In genomic region chr12:69241444-69242092, GRCh38 we compare ENCODE assay signal across 8 cellular contexts. TPM values are rescaled to one million over a fixed set of nuclear protein-coding genes. Genes with fewer than 3 reads are reported as not detected.
DNase-seq lines count a peak whose midpoint lies in the region; ATAC-seq and TF ChIP-seq lines count a peak whose summit lies in the region.

No MANE protein-coding gene starts in this region.

- H3F3A ChIP-seq in SK-N-SH (replicated peaks; ENCODE audit: insufficient read depth): peaks cover under 1% of the 10 kb centered on the region

- no peak overlapping the region for H3K23ac ChIP-seq in trophoblast cell (ENCODE audit: low read length)

- H3K14ac ChIP-seq in trophoblast cell (ENCODE audit: low read length): no peak overlapping the region

- POLR2A ChIA-PET in SK-N-SH (lab: Yijun Ruan, JAX): no interaction called here

- no peak overlapping the region for H2BK5ac ChIP-seq in trophoblast cell (ENCODE audit: low read depth, low read length, poor library complexity)

- no peak overlapping the region for H3K4ac ChIP-seq in trophoblast cell (ENCODE audit: low read depth, low read length)

- H3K9me2 ChIP-seq in SK-N-SH: no peaks in the 10 kb centered on the region

- no peak for TF ChIP-seq EP300 in SK-N-SH (IDR thresholded peaks at IDR 0.05; ENCODE audit: borderline replicate concordance in 1 of 2, low read depth in 1 of 2, low read length in 1 of 2)

- peaks cover 60% of the 10 kb centered on the region for H4K20me1 ChIP-seq in SK-N-SH (ENCODE audit: insufficient read depth)

- H3K27me3 ChIP-seq in SK-N-SH (ENCODE audit: insufficient read depth) (no peaks in the 10 kb centered on the region), trophoblast cell (ENCODE audit: insufficient read depth, low read length) (no peaks in the 10 kb centered on the region)

- H3K4me3 ChIP-seq in SK-N-SH (ENCODE audit: low read depth in 2 of 2, low read length in 1 of 2) (peak overlapping the region; percentile 94 to 99), epithelial cell of esophagus (ENCODE audit: low read length) (peak overlapping the region; percentile 76), trophoblast cell (ENCODE audit: low read depth, low read length) (no peak overlapping the region)

- no peak overlapping the region for H4K8ac ChIP-seq in trophoblast cell (ENCODE audit: low read depth, low read length)

- H2BK120ac ChIP-seq in trophoblast cell (ENCODE audit: insufficient read depth, low read length, poor library complexity): no peak overlapping the region

- H3K4me1 ChIP-seq in SK-N-SH (ENCODE audit: control insufficient read depth in 1 of 2, insufficient read depth in 2 of 2, low read depth in 1 of 2, low read length in 1 of 2) (peaks cover 0 to 20% of the 10 kb centered on the region in 2 experiments; a peak in 3 of 4 replicates), trophoblast cell (ENCODE audit: control insufficient read depth in 1 of 2, insufficient read depth in 2 of 2, low read length in 2 of 2) (peaks cover 0 to 3% of the 10 kb centered on the region in 2 experiments)

- TF ChIP-seq CTCF in SK-N-SH (IDR thresholded peaks at IDR 0.05) (no peak), epithelial cell of esophagus (IDR thresholded peaks at IDR 0.05; ENCODE audit: insufficient read depth, low read depth, low read length, missing control alignments) (no peak)

- peaks cover 72% of the 10 kb centered on the region for H3K79me2 ChIP-seq in SK-N-SH (ENCODE audit: insufficient read depth)
- peaks cover 22% of the 10 kb centered on the region for H3K79me2 ChIP-seq in trophoblast cell (ENCODE audit: control insufficient read depth, insufficient read depth, low read length, poor library complexity)

- H3K4me2 ChIP-seq in SK-N-SH: peak overlapping the region; percentile 76
- peak overlapping the region; percentile 53 for H3K4me2 ChIP-seq in trophoblast cell (ENCODE audit: low read length)

- DNase-seq in SK-N-SH: no peak
- DNase-seq in OCI-M1 (lab: John Stamatoyannopoulos, UW): peak; percentile 52
- no peak for DNase-seq in epithelial cell of esophagus (ENCODE audit: low read depth)
- DNase-seq in trophoblast cell: no peak
- no peak for DNase-seq in GDM1 (lab: John Stamatoyannopoulos, UW)

- no peak; the same call in 2 of the 3 replicates for ATAC-seq in SK-N-SH treated with all-trans-retinoic acid at 6 μM for 48 hours
- ATAC-seq in GM19395 (IDR thresholded peaks at IDR 0.05; ENCODE audit: unreplicated experiment): no peak
- no peak for ATAC-seq in HG02884 (IDR thresholded peaks at IDR 0.05; ENCODE audit: unreplicated experiment)

- H2BK12ac ChIP-seq in trophoblast cell (ENCODE audit: low read length): no peak overlapping the region

- H2AK5ac ChIP-seq in trophoblast cell (ENCODE audit: low read length): no peak overlapping the region

- no peak for TF ChIP-seq RAD21 in SK-N-SH (IDR thresholded peaks at IDR 0.05; ENCODE audit: low read length)

- peaks cover 7% of the 10 kb centered on the region for H3K79me1 ChIP-seq in trophoblast cell (ENCODE audit: low read length)

- H4K91ac ChIP-seq in trophoblast cell (ENCODE audit: low read depth, low read length): no peak overlapping the region

- CTCF ChIA-PET in SK-N-SH (lab: Yijun Ruan, JAX): interaction anchor here (3.7 kb wide), 1 partner anchor 13 kb away, joined by 19 read pairs; no protein-coding TSS in a partner anchor

- peak overlapping the region; percentile 98; the same call in 1 of the 2 replicates for H3K9ac ChIP-seq in SK-N-SH
- no peak overlapping the region for H3K9ac ChIP-seq in trophoblast cell (ENCODE audit: low read length)

- 28% methylated on average over 5 of the region's 5 CpGs for WGBS in SK-N-SH (ENCODE audit: low lambda C conversion rate)
- WGBS in trophoblast cell (ENCODE audit: extremely low coverage, insufficient coverage, insufficient read length): no CpG with 5 or more reads among the region's 5 CpGs

- H3K9me3 ChIP-seq in SK-N-SH: no peaks in the 10 kb centered on the region
- no peaks in the 10 kb centered on the region for H3K9me3 ChIP-seq in trophoblast cell (ENCODE audit: insufficient read depth, low read depth, low read length)

- H3K27ac ChIP-seq in SK-N-SH (ENCODE audit: low read depth in 2 of 2, low read length in 1 of 2) (no peak overlapping the region), trophoblast cell (ENCODE audit: low read depth, low read length) (no peak overlapping the region)

- H2AFZ ChIP-seq in SK-N-SH (ENCODE audit: low read depth) (no peak overlapping the region), trophoblast cell (ENCODE audit: insufficient read depth, low read length, poor library complexity) (no peak overlapping the region)

- H4K12ac ChIP-seq in trophoblast cell (ENCODE audit: low read depth, low read length): no peak overlapping the region

- H3K36me3 ChIP-seq in SK-N-SH (replicated peaks in 1 of 2; ENCODE audit: control insufficient read depth in 1 of 2, insufficient read depth in 2 of 2, low read length in 1 of 2): peaks cover 4 to 8% of the 10 kb centered on the region in 2 experiments
- H3K36me3 ChIP-seq in trophoblast cell (ENCODE audit: control insufficient read depth in 1 of 2, insufficient read depth in 2 of 2, low read length in 2 of 2): peaks cover 2 to 3% of the 10 kb centered on the region in 2 experiments

- no peak overlapping the region for H3K18ac ChIP-seq in trophoblast cell (ENCODE audit: low read length)

TF ChIP-seq in SK-N-SH, 30 proteins besides CTCF, POLR2A, EP300 and RAD21:
- TF ChIP-seq MAX (IDR thresholded peaks at IDR 0.05; ENCODE audit: low read depth) (no peak), TCF12 (IDR thresholded peaks at IDR 0.05) (no peak), USF1 (IDR thresholded peaks at IDR 0.05; ENCODE audit: borderline replicate concordance, low read depth) (no peak), NFIC (IDR thresholded peaks at IDR 0.05; ENCODE audit: borderline replicate concordance) (no peak), RXRA (IDR thresholded peaks at IDR 0.05; ENCODE audit: borderline replicate concordance, low read depth) (no peak), RFX5 (IDR thresholded peaks at IDR 0.05; ENCODE audit: low read length) (no peak)
- TF ChIP-seq, protein P1, sequence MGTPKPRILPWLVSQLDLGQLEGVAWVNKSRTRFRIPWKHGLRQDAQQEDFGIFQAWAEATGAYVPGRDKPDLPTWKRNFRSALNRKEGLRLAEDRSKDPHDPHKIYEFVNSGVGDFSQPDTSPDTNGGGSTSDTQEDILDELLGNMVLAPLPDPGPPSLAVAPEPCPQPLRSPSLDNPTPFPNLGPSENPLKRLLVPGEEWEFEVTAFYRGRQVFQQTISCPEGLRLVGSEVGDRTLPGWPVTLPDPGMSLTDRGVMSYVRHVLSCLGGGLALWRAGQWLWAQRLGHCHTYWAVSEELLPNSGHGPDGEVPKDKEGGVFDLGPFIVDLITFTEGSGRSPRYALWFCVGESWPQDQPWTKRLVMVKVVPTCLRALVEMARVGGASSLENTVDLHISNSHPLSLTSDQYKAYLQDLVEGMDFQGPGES (IDR thresholded peaks at IDR 0.05; ENCODE audit: low read depth, low read length): no peak

TF ChIP-seq in SK-N-SH treated with all-trans-retinoic acid at 6 μM for 48 hours, 23 proteins besides CTCF, POLR2A, EP300 and RAD21:
- TF ChIP-seq TSHZ2 (CRISPR knock-in tag; IDR thresholded peaks at IDR 0.05): no peak
- TF ChIP-seq BACH2 (CRISPR knock-in tag; IDR thresholded peaks at IDR 0.05; ENCODE audit: borderline replicate concordance): no peak
- TF ChIP-seq PPARA (CRISPR knock-in tag; IDR thresholded peaks at IDR 0.05; ENCODE audit: borderline replicate concordance): no peak
- no peak for TF ChIP-seq ESRRG (CRISPR knock-in tag; IDR thresholded peaks at IDR 0.05)
- no peak for TF ChIP-seq ARNTL (CRISPR knock-in tag; IDR thresholded peaks at IDR 0.05; ENCODE audit: borderline replicate concordance, low read depth)
- no peak for TF ChIP-seq RARB (CRISPR knock-in tag; IDR thresholded peaks at IDR 0.05)
- TF ChIP-seq TCF4 (CRISPR knock-in tag; IDR thresholded peaks at IDR 0.05; ENCODE audit: borderline replicate concordance): no peak
- no peak for TF ChIP-seq ZFP3 (CRISPR knock-in tag; IDR thresholded peaks at IDR 0.05)
- no peak for TF ChIP-seq POU6F1 (CRISPR knock-in tag; IDR thresholded peaks at IDR 0.05; ENCODE audit: borderline replicate concordance, low read depth)

RNA-seq across cellular contexts. Expression of gene CPSF6, which starts 2.2 kb away (rescaled TPM):
- polyA plus RNA-seq in SK-N-SH (2012; rRNA removed): 46.2 and 84.1 TPM in 2 replicates
- 55.8 and 63.7 TPM in 2 replicates for polyA plus RNA-seq in SK-N-SH (2012; cell fraction: cytosol; rRNA removed)
- polyA plus RNA-seq in SK-N-SH (2012; cell fraction: nucleus; rRNA removed): 66.1 and 96.6 TPM in 2 replicates
- 48.6 and 50.7 TPM in 2 replicates for polyA plus RNA-seq in trophoblast cell (2013)
